In the genomic region with DNA sequence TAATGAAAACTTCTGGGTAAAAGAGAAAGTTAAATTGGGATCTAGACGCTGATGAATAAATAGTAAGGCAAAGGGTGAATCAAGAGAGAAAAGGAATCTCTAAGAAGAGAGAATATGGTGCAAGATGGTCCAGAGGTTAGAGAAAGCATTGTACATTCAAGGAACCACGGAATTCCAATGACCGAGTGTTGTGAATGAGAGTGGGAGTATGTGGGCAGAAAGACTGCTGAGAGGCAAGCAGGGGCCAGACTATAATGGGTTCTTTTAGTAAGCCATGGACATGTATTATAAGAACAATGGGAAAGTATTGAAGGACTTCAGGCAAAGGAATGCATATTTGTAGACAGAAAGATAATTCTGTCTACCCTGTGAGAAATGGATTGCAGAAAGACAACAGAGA, we compare ENCODE assay signal across 21 cellular contexts.
"Had no signal": no experiment of that assay in that cellular context is flagged by ENCODE, and none has a peak within 500 bp of the region (broad histone marks: within the 10 kb centered on the region; RNA-seq: fewer than 3 reads in every experiment).

No MANE protein-coding gene starts in this region.

- H3K4me3 ChIP-seq: SJSA1 had no signal

- DNase-seq: IMR-90, Karpas-422, KG1, MM.1S, NCI-H1092 treated with DMSO at 0.1 percent for 48 hours, NCI-H1436, NCI-H187, NCI-H2029, NCI-H2081 treated with DMSO at 0.1 percent for 48 hours, NCI-H2171, NCI-H226, NCI-H446, NCI-H510A, NCI-H524 treated with DMSO at 0.1 percent for 48 hours, NCI-H69, NCI-H774, Right ventricle myocardium superior, RPMI8226, SIG-M5 had no signal

- ATAC-seq: SK-N-SH treated with all-trans-retinoic acid at 6 μM for 48 hours had no signal
